8 cellular contexts compared by ENCODE assay signal in the genomic region with DNA sequence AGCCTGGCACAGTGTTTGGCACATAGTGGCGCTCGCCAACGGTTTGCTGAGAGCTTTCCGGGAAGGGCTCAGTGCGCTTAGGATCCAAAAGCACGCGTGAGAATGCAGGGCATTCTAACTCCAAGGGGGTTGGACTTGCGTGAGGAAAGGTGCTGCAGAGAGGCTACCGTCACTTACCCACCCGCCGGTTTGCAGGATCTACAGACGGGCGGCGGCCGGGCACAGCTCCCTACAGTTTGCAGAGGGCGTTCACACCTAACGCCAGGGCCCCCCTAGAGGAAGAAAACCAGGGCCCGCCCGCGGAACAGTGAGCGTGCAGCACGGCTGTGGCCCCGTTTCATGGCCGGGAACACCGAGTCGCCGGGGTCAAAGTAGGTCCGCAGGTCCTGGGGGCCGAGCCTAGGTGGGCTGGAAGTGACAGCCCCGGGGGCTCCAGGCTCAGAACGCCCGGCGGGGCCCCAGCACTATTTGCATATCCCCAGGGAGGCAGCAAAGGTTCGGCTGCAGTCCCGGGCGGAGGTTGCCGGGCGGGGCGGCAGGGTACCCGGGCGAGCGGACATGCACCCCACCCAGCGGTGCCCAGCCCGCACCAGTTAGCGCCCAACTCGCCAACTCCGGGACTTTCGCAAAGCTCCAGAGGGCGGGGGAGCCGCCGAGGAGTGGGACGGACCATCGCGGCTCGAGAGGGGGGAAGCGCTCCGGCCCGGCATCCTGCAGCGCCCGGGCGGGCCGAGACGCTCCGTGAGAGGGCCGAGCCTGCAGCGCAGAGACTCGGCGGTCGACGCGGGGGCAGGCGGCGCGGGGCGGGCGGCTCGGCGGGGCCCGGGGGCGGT. TPM values are rescaled to one million over a fixed set of nuclear protein-coding genes. Genes with fewer than 3 reads are reported as not detected.
DNase-seq lines count a peak whose midpoint lies in the region; ATAC-seq and TF ChIP-seq lines count a peak whose summit lies in the region.

No MANE protein-coding gene starts in this region.

- CTCF ChIA-PET in activated naive CD4-positive, alpha-beta T cell treated with anti-CD3 and anti-CD28 coated beads for 36 hours (lab: Charles Lee), result interaction anchor here (0.6 to 6.3 kb wide), 14 partner anchors 10 to 215 kb away, joined by 3 to 49 read pairs (median 5); no protein-coding TSS in a partner anchor

- H3K36me3 ChIP-seq in thoracic aorta, result no peaks in the 10 kb centered on the region

- no peak overlapping the region for H3K27ac Mint-ChIP-seq in activated naive CD4-positive, alpha-beta T cell treated with anti-CD3 and anti-CD28 coated beads for 36 hours

- in situ Hi-C loops in SK-MEL-5 (cut with HindIII; ENCODE audit: low pct_unique_long_range_greater_than_20kb, low sequenced_read_pairs), result no loop called here

- no peaks in the 10 kb centered on the region for H3K9me3 Mint-ChIP-seq in activated naive CD4-positive, alpha-beta T cell treated with anti-CD3 and anti-CD28 coated beads for 36 hours

- peak overlapping the region; percentile 81 for H3K4me3 Mint-ChIP-seq in activated naive CD4-positive, alpha-beta T cell treated with anti-CD3 and anti-CD28 coated beads for 36 hours

- TF ChIP-seq CTCF in omental fat pad (IDR thresholded peaks at IDR 0.05) (no peak), thoracic aorta (IDR thresholded peaks at IDR 0.05) (peak; percentile 40)

- no peaks in the 10 kb centered on the region for H3K27me3 ChIP-seq in thoracic aorta (replicated peaks; ENCODE audit: insufficient read depth)

- H3K4me1 ChIP-seq in thoracic aorta (ENCODE audit: control insufficient read depth in 1 of 2, low read depth in 2 of 2), result peaks cover 19 to 39% of the 10 kb centered on the region in 2 donors

- intact Hi-C loops in activated naive CD4-positive, alpha-beta T cell treated with anti-CD3 and anti-CD28 coated beads for 36 hours (cut with micrococcal nuclease), result loop anchor here (1.0 to 5.0 kb wide), 9 partner anchors 8 to 667 kb away; a partner anchor contains a TSS

- DNase-seq in ELR (ENCODE audit: low read depth), result peak; percentile 83
- peak; percentile 93 for DNase-seq in HuH-7.5 (ENCODE audit: low spot score)
- peak; percentile 65 for DNase-seq in SK-MEL-5 (ENCODE audit: low read depth, low spot score)
- DNase-seq in activated naive CD4-positive, alpha-beta T cell treated with anti-CD3 and anti-CD28 coated beads for 36 hours, result peak; percentile 82
- DNase-seq in glomerular visceral epithelial cell (ENCODE audit: extremely low spot score), result peak; percentile 86
- no peak for DNase-seq in omental fat pad (ENCODE audit: low spot score)
- DNase-seq in thoracic aorta (ENCODE audit: low spot score), result peak; percentile 28

- peaks cover 32% of the 10 kb centered on the region for H3K4me1 Mint-ChIP-seq in activated naive CD4-positive, alpha-beta T cell treated with anti-CD3 and anti-CD28 coated beads for 36 hours (ENCODE audit: low read depth)

- H3K27ac ChIP-seq in thoracic aorta, result peak overlapping the region; percentile 72 to 74

- peak overlapping the region; percentile 95 for H3K4me3 ChIP-seq in thoracic aorta

- H3K9me3 ChIP-seq in thoracic aorta, result no peaks in the 10 kb centered on the region

- peak; percentile 88 for ATAC-seq in GM21528 (IDR thresholded peaks at IDR 0.05; ENCODE audit: low FRiP score, unreplicated experiment)
- ATAC-seq in omental fat pad (ENCODE audit: low FRiP score), result peak; percentile 94
- ATAC-seq in thoracic aorta (ENCODE audit: insufficient number of reproducible peaks, low FRiP score, low read depth), result peak; percentile 83

- H3K36me3 Mint-ChIP-seq in activated naive CD4-positive, alpha-beta T cell treated with anti-CD3 and anti-CD28 coated beads for 36 hours (ENCODE audit: low read depth), result peaks cover 11% of the 10 kb centered on the region

- peaks cover 7% of the 10 kb centered on the region for H3K27me3 Mint-ChIP-seq in activated naive CD4-positive, alpha-beta T cell treated with anti-CD3 and anti-CD28 coated beads for 36 hours (ENCODE audit: low read depth)

RNA-seq across cellular contexts. Expression of a gene that starts 0.5 kb away (rescaled TPM):
- 8.7 and 11.0 TPM in 2 replicates for total RNA-seq in SK-MEL-5 (2014; rRNA removed; shearing (Covaris generic))
- polyA plus RNA-seq in SK-MEL-5 (2015; cell fraction: cytosol; rRNA removed), result 11.9 and 13.8 TPM in 2 replicates
- 10.9 and 12.0 TPM in 2 replicates for polyA plus RNA-seq in SK-MEL-5 (2015; cell fraction: nucleus; rRNA removed)
- 10 to 100 TPM; 41.2 to 42.8 TPM for total RNA-seq in activated naive CD4-positive, alpha-beta T cell treated with anti-CD3 and anti-CD28 coated beads for 36 hours
- total RNA-seq in omental fat pad, result 10 to 100 TPM; 21.3 to 49.7 (median 27.2) TPM
- 10 to 100 TPM; 43.0 to 52.7 TPM for total RNA-seq in thoracic aorta
